1 cellular context compared by ENCODE assay signal in genomic region chr5:176415240-176416122, GRCh38.
A peak's percentile ranks its signal among the peaks of the same experiment; 100 is the strongest.
TF ChIP-seq lines count a peak whose summit lies in the region.

No MANE protein-coding gene starts in this region.

TF ChIP-seq in K562, 482 proteins besides CTCF, POLR2A, EP300 and RAD21 (continues in another document):
- TF ChIP-seq MEIS2 (IDR thresholded peaks at IDR 0.05; ENCODE audit: partially characterized antibody): no peak
- TF ChIP-seq HNRNPL (IDR thresholded peaks at IDR 0.05; ENCODE audit: low read depth, low read length): no peak
- no peak for TF ChIP-seq ZNF253 (CRISPR knock-in tag; conservative IDR thresholded peaks at IDR 0.05)
- no peak for TF ChIP-seq ZBTB26 (CRISPR knock-in tag; IDR thresholded peaks at IDR 0.05)
- TF ChIP-seq MXD1 (CRISPR knock-in tag; IDR thresholded peaks at IDR 0.05; ENCODE audit: borderline replicate concordance, poor library complexity, severe bottlenecking): no peak
- no peak for TF ChIP-seq MCM2 (IDR thresholded peaks at IDR 0.05; ENCODE audit: low read depth)
- peak; percentile 88 for TF ChIP-seq CHD4 (IDR thresholded peaks at IDR 0.05; ENCODE audit: insufficient read depth, insufficient replicate concordance, low read depth, low read length, poor library complexity, severe bottlenecking)
- no peak for TF ChIP-seq YBX1 (IDR thresholded peaks at IDR 0.05)
- no peak for TF ChIP-seq SUPT5H (IDR thresholded peaks at IDR 0.05)
- no peak for TF ChIP-seq THRA (IDR thresholded peaks at IDR 0.05)
- TF ChIP-seq NFATC3 (IDR thresholded peaks at IDR 0.05): no peak
- TF ChIP-seq SP1 (CRISPR knock-in tag; IDR thresholded peaks at IDR 0.05): no peak
- peak; percentile 88 to 94 for TF ChIP-seq KDM1A (IDR thresholded peaks at IDR 0.05)
- no peak for TF ChIP-seq ZNF318 (IDR thresholded peaks at IDR 0.05; ENCODE audit: borderline replicate concordance in 1 of 2, low read depth in 1 of 2)
- no peak for TF ChIP-seq ARID4B (CRISPR knock-in tag; IDR thresholded peaks at IDR 0.05)
- TF ChIP-seq KAT7 (CRISPR knock-in tag; IDR thresholded peaks at IDR 0.05; ENCODE audit: borderline replicate concordance): no peak
- no peak for TF ChIP-seq ESRRA (IDR thresholded peaks at IDR 0.05; ENCODE audit: borderline replicate concordance, low read depth)
- no peak for TF ChIP-seq WHSC1 (IDR thresholded peaks at IDR 0.05; ENCODE audit: low read length)
- TF ChIP-seq XRCC5 (IDR thresholded peaks at IDR 0.05; ENCODE audit: low read depth, low read length): 0 out of 2 replicates have a peak, but pooled peaks have one; percentile 24
- TF ChIP-seq EP400 (IDR thresholded peaks at IDR 0.05): peak; percentile 45; the same call in 1 of the 2 replicates
- TF ChIP-seq IRF9 (tag; IDR thresholded peaks at IDR 0.05): no peak
- peak; percentile 95 for TF ChIP-seq RBM25 (IDR thresholded peaks at IDR 0.05; ENCODE audit: low read depth, low read length, severe bottlenecking)
- TF ChIP-seq CBX8 (IDR thresholded peaks at IDR 0.05; ENCODE audit: borderline replicate concordance, extremely low read depth, low read depth, low read length, poor library complexity, severe bottlenecking): no peak
- TF ChIP-seq FOSL1 (tag; conservative IDR thresholded peaks at IDR 0.05): no peak
- no peak for TF ChIP-seq CHCHD3 (CRISPR knock-in tag; IDR thresholded peaks at IDR 0.05)
- no peak for TF ChIP-seq MTF1 (CRISPR knock-in tag; IDR thresholded peaks at IDR 0.05; ENCODE audit: borderline replicate concordance)
- peak; percentile 79 for TF ChIP-seq ZNF121 (CRISPR knock-in tag; conservative IDR thresholded peaks at IDR 0.05)
- TF ChIP-seq BCOR (IDR thresholded peaks at IDR 0.05): peak; percentile 99
- TF ChIP-seq ADNP (tag; IDR thresholded peaks at IDR 0.05): peak; percentile 98
- peak; percentile 17 for TF ChIP-seq PHF20 (IDR thresholded peaks at IDR 0.05; ENCODE audit: partially characterized antibody)
- TF ChIP-seq ETS2 (tag; IDR thresholded peaks at IDR 0.05; ENCODE audit: borderline replicate concordance, poor library complexity, severe bottlenecking): no peak
- TF ChIP-seq ZNF217 (CRISPR knock-in tag; IDR thresholded peaks at IDR 0.05): no peak
- TF ChIP-seq DACH1 (IDR thresholded peaks at IDR 0.05; ENCODE audit: partially characterized antibody): no peak
- TF ChIP-seq ZBTB7A (IDR thresholded peaks at IDR 0.05; ENCODE audit: borderline replicate concordance, control insufficient read depth, low read depth, low read length): peak; percentile 50; the same call in 1 of the 2 replicates
- no peak for TF ChIP-seq ZNF175 (CRISPR knock-in tag; IDR thresholded peaks at IDR 0.05; ENCODE audit: low read depth)
- no peak for TF ChIP-seq AFF1 (IDR thresholded peaks at IDR 0.05; ENCODE audit: low read depth in 1 of 2, partially characterized antibody in 2 of 2)
- peak; percentile 88; the same call in 1 of the 2 replicates for TF ChIP-seq SMARCA5 (IDR thresholded peaks at IDR 0.05)
- no peak for TF ChIP-seq TARDBP (IDR thresholded peaks at IDR 0.05)
- no peak for TF ChIP-seq ILF3 (IDR thresholded peaks at IDR 0.05; ENCODE audit: borderline replicate concordance)
- TF ChIP-seq KLF10 (CRISPR knock-in tag; IDR thresholded peaks at IDR 0.05): no peak
- no peak for TF ChIP-seq SMAD3 (CRISPR knock-in tag; conservative IDR thresholded peaks at IDR 0.05)
- no peak for TF ChIP-seq ARID2 (IDR thresholded peaks at IDR 0.05)
- TF ChIP-seq PTBP1 (IDR thresholded peaks at IDR 0.05; ENCODE audit: low read depth, low read length): 0 out of 2 replicates have a peak, but pooled peaks have one; percentile 38
- TF ChIP-seq RFX1 (IDR thresholded peaks at IDR 0.05): no peak
